ENCODE assay signal across 9 cellular contexts in genomic region chr16:67014641-67015315, GRCh38. TPM values are rescaled to one million over a fixed set of nuclear protein-coding genes. Genes with fewer than 3 reads are reported as not detected.
A peak's percentile ranks its signal among the peaks of the same experiment; 100 is the strongest.
DNase-seq lines count a peak whose midpoint lies in the region; ATAC-seq, FAIRE-seq and TF ChIP-seq lines count a peak whose summit lies in the region.
"Had no signal": no experiment of that assay in that cellular context is flagged by ENCODE, and none has a peak within 500 bp of the region (broad histone marks: within the 10 kb centered on the region; RNA-seq: fewer than 3 reads in every experiment).

No MANE protein-coding gene starts in this region.

- H3K27me3 ChIP-seq in HCT116 (ENCODE audit: insufficient read depth, low read length), result no peaks in the 10 kb centered on the region
- H3K27me3 ChIP-seq in WERI-Rb-1 (ENCODE audit: insufficient read depth, low read depth, severe bottlenecking), result no peaks in the 10 kb centered on the region
- H3K27me3 ChIP-seq in hepatocyte, result no peaks in the 10 kb centered on the region
- no peaks in the 10 kb centered on the region for H3K27me3 ChIP-seq in gastroesophageal sphincter

- FAIRE-seq in HTR-8/SVneo (lab: Jason Lieb, UNC), result no peak

- no peaks in the 10 kb centered on the region for H3K36me3 ChIP-seq in HCT116 (ENCODE audit: control insufficient read depth in 1 of 2, insufficient read depth in 2 of 2, low read length in 2 of 2)
- no peaks in the 10 kb centered on the region for H3K36me3 ChIP-seq in WERI-Rb-1
- H3K36me3 ChIP-seq in hepatocyte (replicated peaks; ENCODE audit: insufficient read depth, low read depth), result no peaks in the 10 kb centered on the region
- H3K36me3 ChIP-seq in gastroesophageal sphincter, result no peaks in the 10 kb centered on the region

- H3K4me1 ChIP-seq in HCT116 (ENCODE audit: control insufficient read depth in 1 of 2, insufficient read depth in 2 of 2, low read length in 2 of 2), result peaks cover 20 to 30% of the 10 kb centered on the region in 2 experiments
- peaks cover 10% of the 10 kb centered on the region for H3K4me1 ChIP-seq in hepatocyte (ENCODE audit: insufficient read depth)
- H3K4me1 ChIP-seq in gastroesophageal sphincter, result peaks cover 0 to 23% (median 13%) of the 10 kb centered on the region in 3 donors

- DNase-seq in HCT116 (ENCODE audit: low read depth, low spot score), result no peak
- DNase-seq in WERI-Rb-1, result no peak
- no peak for DNase-seq in hepatocyte (ENCODE audit: low spot score)
- DNase-seq in HTR-8/SVneo (ENCODE audit: insufficient read length, low spot score), result no peak
- DNase-seq in NCI-H524 treated with DMSO at 0.1 percent for 48 hours (lab: John Stamatoyannopoulos, UW), result no peak
- DNase-seq: NCI-H1048 had no signal

- 0 out of 2 replicates have a peak, but pooled peaks have one; percentile 1 for ATAC-seq in HCT116
- no peak for ATAC-seq in GM19324 (IDR thresholded peaks at IDR 0.05; ENCODE audit: low FRiP score, unreplicated experiment)
- no peak for ATAC-seq in gastroesophageal sphincter

- 81% methylated on average over 6 of the region's 6 CpGs for WGBS in hepatocyte (ENCODE audit: low lambda C conversion rate, missing lambda C conversion rate)
- WGBS in gastroesophageal sphincter (ENCODE audit: low coverage in 1 of 2), 2 donors, result 20 to 57% methylated on average over 1 to 3 of the region's 6 CpGs

- H3K9me3 ChIP-seq in HCT116 (ENCODE audit: control insufficient read depth in 1 of 2, insufficient read depth in 1 of 2, low read depth in 1 of 2, low read length in 2 of 2) (no peaks in the 10 kb centered on the region), WERI-Rb-1 (ENCODE audit: severe bottlenecking) (no peaks in the 10 kb centered on the region), hepatocyte (ENCODE audit: low read depth) (no peaks in the 10 kb centered on the region), gastroesophageal sphincter (no peaks in the 10 kb centered on the region)

- no peaks in the 10 kb centered on the region for H4K20me1 ChIP-seq in HCT116 (ENCODE audit: insufficient read depth)
- no peaks in the 10 kb centered on the region for H4K20me1 ChIP-seq in hepatocyte (ENCODE audit: insufficient read depth, poor library complexity, severe bottlenecking)

- TF ChIP-seq RAD21 in HCT116 (IDR thresholded peaks at IDR 0.05; ENCODE audit: low read depth), result no peak

- no peaks in the 10 kb centered on the region for H3K9me2 ChIP-seq in HCT116 (ENCODE audit: insufficient read depth)
- H3K9me2 ChIP-seq in hepatocyte (replicated peaks; ENCODE audit: insufficient read depth), result no peaks in the 10 kb centered on the region

- RAD21 ChIA-PET in HCT116 (lab: Charles Lee; ENCODE audit: low non-redundant PET in 1 of 2, low total read pairs in 2 of 2, uncharacterized antibody in 2 of 2, unreplicated experiment in 2 of 2), result no interaction called here

- no peak overlapping the region for H2AFZ ChIP-seq in HCT116 (ENCODE audit: low read depth, low read length, poor library complexity, severe bottlenecking)
- peak overlapping the region; percentile 49 for H2AFZ ChIP-seq in hepatocyte

- CTCF ChIA-PET in HCT116 (lab: Charles Lee), result interaction anchor here (0.7 to 2.6 kb wide), 3 partner anchors 54 to 141 kb away, joined by 3 to 11 read pairs (median 9); partner anchors contain the start of gene CES3

- H3K9ac ChIP-seq in HCT116 (ENCODE audit: low read length), result peak overlapping the region; percentile 69

- no peak for TF ChIP-seq POLR2A in HCT116 (IDR thresholded peaks at IDR 0.05; ENCODE audit: borderline replicate concordance, extremely low read depth, insufficient read depth, insufficient read length)
- no peak for TF ChIP-seq POLR2A in gastroesophageal sphincter (IDR thresholded peaks at IDR 0.05)

- intact Hi-C loops in HCT116 (cut with micrococcal nuclease), result loop anchor here (1.0 to 2.0 kb wide), 5 partner anchors 37 to 159 kb away; no protein-coding TSS in a partner anchor

- H3K4me3 ChIP-seq in HCT116 (replicated peaks in 1 of 2; ENCODE audit: low read depth in 1 of 2, low read length in 2 of 2), result peak overlapping the region; percentile 43 to 59
- H3K4me3 ChIP-seq in WERI-Rb-1 (ENCODE audit: low read depth, low read length), result peak overlapping the region; percentile 67
- no peak overlapping the region for H3K4me3 ChIP-seq in hepatocyte
- peak overlapping the region in 6 of 7 experiments; percentile 33 to 59 (median 52) for H3K4me3 ChIP-seq in skin epidermis
- H3K4me3 ChIP-seq in gastroesophageal sphincter, result peak overlapping the region in 1 of 2 donors; percentile 65

- peak overlapping the region; percentile 75 for H3K27ac ChIP-seq in HCT116 (ENCODE audit: low read depth, low read length)
- no peak overlapping the region; the same call in 1 of the 2 replicates for H3K27ac ChIP-seq in WERI-Rb-1
- H3K27ac ChIP-seq in hepatocyte, result peak overlapping the region; percentile 87
- H3K27ac ChIP-seq in skin epidermis, result peak overlapping the region in 13 of 21 experiments; percentile 14 to 79 (median 55)
- peak overlapping the region in 2 of 4 donors; percentile 64 to 78 for H3K27ac ChIP-seq in gastroesophageal sphincter

- BruUV-seq in HCT116 (replicated peaks; lab: Mats Ljungman, UMichigan), result no TSS peak

- POLR2A ChIA-PET in HCT116 (lab: Charles Lee), result no interaction called here

- TF ChIP-seq EP300 in gastroesophageal sphincter (IDR thresholded peaks at IDR 0.05), result no peak

- TF ChIP-seq CTCF in HCT116 (IDR thresholded peaks at IDR 0.05 in 2 of 3, conservative IDR thresholded peaks at IDR 0.05 in 1 of 3; ENCODE audit: borderline replicate concordance in 1 of 3, insufficient read depth in 1 of 3, low read depth in 2 of 3, low read length in 2 of 3) (no peak), WERI-Rb-1 (IDR thresholded peaks at IDR 0.05; ENCODE audit: low read depth, low read length) (no peak), hepatocyte (IDR thresholded peaks at IDR 0.05; ENCODE audit: poor library complexity) (no peak), gastroesophageal sphincter (IDR thresholded peaks at IDR 0.05) (no peak)

- H3K4me2 ChIP-seq in HCT116 (ENCODE audit: low read length), result peak overlapping the region; percentile 83
- H3K4me2 ChIP-seq in hepatocyte, result peak overlapping the region; percentile 93

- H3K79me2 ChIP-seq in HCT116 (ENCODE audit: insufficient read depth, low read length) (no peaks in the 10 kb centered on the region), hepatocyte (no peaks in the 10 kb centered on the region)

TF ChIP-seq in HCT116, 20 proteins besides CTCF, POLR2A, EP300 and RAD21:
- TF ChIP-seq SP1 (IDR thresholded peaks at IDR 0.05; ENCODE audit: low read depth) (no peak), REST (IDR thresholded peaks at IDR 0.05; ENCODE audit: low read depth) (no peak), EZH2 (IDR thresholded peaks at IDR 0.05) (no peak), SIN3A (IDR thresholded peaks at IDR 0.05; ENCODE audit: low read depth) (no peak), ZFX (IDR thresholded peaks at IDR 0.05) (no peak), EGR1 (IDR thresholded peaks at IDR 0.05; ENCODE audit: low read depth) (no peak), CEBPB (IDR thresholded peaks at IDR 0.05; ENCODE audit: low read depth) (no peak), SRF (IDR thresholded peaks at IDR 0.05; ENCODE audit: low read depth) (no peak), EZH2phosphoT487 (IDR thresholded peaks at IDR 0.05; ENCODE audit: borderline replicate concordance) (no peak), JUND (IDR thresholded peaks at IDR 0.05) (no peak), TCF7L2 (IDR thresholded peaks at IDR 0.05; ENCODE audit: borderline replicate concordance, extremely low read depth, insufficient read depth, insufficient read length) (no peak), CBX3 (IDR thresholded peaks at IDR 0.05; ENCODE audit: low read depth) (no peak), YY1 (IDR thresholded peaks at IDR 0.05; ENCODE audit: extremely low read depth, insufficient replicate concordance, low read depth, low read length) (no peak), ZNF274 (IDR thresholded peaks at IDR 0.05; ENCODE audit: low read depth, low read length) (no peak), POLR2AphosphoS5 (IDR thresholded peaks at IDR 0.05; ENCODE audit: low read depth, low read length) (no peak), ELF1 (IDR thresholded peaks at IDR 0.05; ENCODE audit: borderline replicate concordance, low read depth) (no peak)

RNA-seq across cellular contexts. Expression of gene CBFB, which starts 14.2 kb away (rescaled TPM):
- total RNA-seq in HCT116 (2021; ENCODE audit: unreplicated experiment) (101 TPM), hepatocyte (48.0 and 59.0 TPM in 2 replicates), gastroesophageal sphincter (10 to 100 TPM; 26.5 to 39.3 (median 27.5) TPM)
- 54.6 and 56.3 TPM in 2 replicates for polyA plus RNA-seq in HCT116 (2012)
- polyA plus RNA-seq in hepatocyte, result 39.3 and 47.4 TPM in 2 replicates

RNA-seq across cellular contexts. Expression of gene CES4A, which starts 26.4 kb away (rescaled TPM):
- total RNA-seq in HCT116 (2021; ENCODE audit: unreplicated experiment), result not detected
- polyA plus RNA-seq in HCT116 (2012), result 0.09 and 0.14 TPM in 2 replicates
- 7.2 and 12.3 TPM in 2 replicates for total RNA-seq in hepatocyte
- 11.8 and 17.9 TPM in 2 replicates for polyA plus RNA-seq in hepatocyte
- 1 to 10 TPM; 1.2 to 6.1 (median 2.6) TPM for total RNA-seq in gastroesophageal sphincter

RNA-seq across cellular contexts. Expression of gene CES3, which starts 53.7 kb away (rescaled TPM):
- 10.8 TPM for total RNA-seq in HCT116 (2021; ENCODE audit: unreplicated experiment)
- 4.9 and 5.8 TPM in 2 replicates for polyA plus RNA-seq in HCT116 (2012)
- total RNA-seq in hepatocyte, result 1.2 and 1.7 TPM in 2 replicates
- 3.4 and 3.8 TPM in 2 replicates for polyA plus RNA-seq in hepatocyte
- under 1 TPM in 3 of 4 donors, not detected in 1; 0.13 to 0.49 (median 0.39) TPM for total RNA-seq in gastroesophageal sphincter
